Comparison of ENCODE assay signal across 16 cellular contexts in genomic region chr12:77047341-77048202, GRCh38. TPM values are rescaled to one million over a fixed set of nuclear protein-coding genes. Genes with fewer than 3 reads are reported as not detected.
DNase-seq lines count a peak whose midpoint lies in the region; ATAC-seq and TF ChIP-seq lines count a peak whose summit lies in the region.
"Had no signal": no experiment of that assay in that cellular context is flagged by ENCODE, and none has a peak within 500 bp of the region (broad histone marks: within the 10 kb centered on the region; RNA-seq: fewer than 3 reads in every experiment).

No MANE protein-coding gene starts in this region.

- no peaks in the 10 kb centered on the region for H4K20me1 ChIP-seq in OCI-LY7 (ENCODE audit: insufficient read depth, low read length)

- BruUV-seq in OCI-LY7 (replicated peaks; lab: Mats Ljungman, UMichigan), result no TSS peak

- no peaks in the 10 kb centered on the region for H3K79me2 ChIP-seq in OCI-LY7 (ENCODE audit: insufficient read depth, low read depth, low read length)

- no peaks in the 10 kb centered on the region for H3K4me1 ChIP-seq in OCI-LY7 (ENCODE audit: insufficient read depth, low read length, poor library complexity, severe bottlenecking)

- CTCF ChIA-PET in OCI-LY7 (lab: Charles Lee; ENCODE audit: unreplicated experiment), result interaction anchor here (0.9 kb wide), 1 partner anchor 12 kb away, joined by 3 read pairs; no protein-coding TSS in a partner anchor

- ATAC-seq in HG03565 (IDR thresholded peaks at IDR 0.05; ENCODE audit: unreplicated experiment), result no peak
- ATAC-seq: activated T-cell treated with anti-CD3 and anti-CD28 coated beads, Interleukin-2, amount 50 U/mL, for 72 hours; left colon; natural killer cell treated with Interleukin-12 subunit alpha and Interleukin-12 subunit beta and Interleukin-15 and Interleukin-18, amount 100 ng/mL, for 72 hours; sciatic nerve; T-cell had no signal

- no peaks in the 10 kb centered on the region for H3K9me3 ChIP-seq in OCI-LY7 (ENCODE audit: low read length)

- TF ChIP-seq CTCF in OCI-LY7 (conservative IDR thresholded peaks at IDR 0.05; ENCODE audit: low read length), result 0 out of 2 replicates have a peak, but pooled peaks have one; percentile 25
- TF ChIP-seq CTCF in epithelial cell of proximal tubule (conservative IDR thresholded peaks at IDR 0.05; ENCODE audit: low read depth, low read length), result peak; percentile 30

- peaks cover 88% of the 10 kb centered on the region for H3K36me3 ChIP-seq in OCI-LY7 (ENCODE audit: insufficient read depth, low read length)

- H3K9me2 ChIP-seq in OCI-LY7 (ENCODE audit: insufficient read depth, low read length), result no peaks in the 10 kb centered on the region

- H2AFZ ChIP-seq in OCI-LY7 (ENCODE audit: low read length), result no peak overlapping the region

- DNase-seq in ELR (ENCODE audit: low read depth) (peak; percentile 23), OCI-LY7 (ENCODE audit: low spot score) (no peak), epithelial cell of proximal tubule (ENCODE audit: low read depth) (no peak), pons (ENCODE audit: low spot score) (peak; percentile 40), NCI-H2029 treated with DMSO at 0.1 percent for 48 hours (lab: John Stamatoyannopoulos, UW) (no peak), DMS79 treated with DMSO at 0.1 percent for 48 hours (lab: John Stamatoyannopoulos, UW) (no peak)
- DNase-seq: activated CD4-positive, CD25-positive, alpha-beta regulatory T cell treated with anti-CD3 and anti-CD28 coated beads, Interleukin-2, amount 50 U/mL, for 72 hours; activated T-cell treated with anti-CD3 and anti-CD28 coated beads, Interleukin-2, amount 50 U/mL, for 72 hours; COR-L47; effector CD4-positive, alpha-beta T cell; left colon; MM.1S; T-cell had no signal

- H3K4me2 ChIP-seq in OCI-LY7 (ENCODE audit: low read length), result no peak overlapping the region

- H3K4me3 ChIP-seq in OCI-LY7 (ENCODE audit: low read depth, low read length, poor library complexity, severe bottlenecking) (no peak overlapping the region), epithelial cell of proximal tubule (ENCODE audit: low read depth, low read length) (no peak overlapping the region)

- intact Hi-C loops in OCI-LY7 (cut with micrococcal nuclease; ENCODE audit: unreplicated experiment), result loop anchor here (10.0 kb wide), 1 partner anchor 637 kb away; no protein-coding TSS in a partner anchor

- POLR2A ChIA-PET in OCI-LY7 (lab: Charles Lee), result interaction anchor here (0.6 to 1.0 kb wide), 3 partner anchors 9 to 244 kb away, joined by 3 to 4 read pairs (median 3); partner anchors contain the start of gene E2F7

- no peak overlapping the region for H3K27ac ChIP-seq in OCI-LY7 (ENCODE audit: low read depth, low read length, poor library complexity, severe bottlenecking)

RNA-seq across cellular contexts. Expression of gene E2F7, which starts 17.8 kb away (rescaled TPM):
- total RNA-seq in OCI-LY7 (2014; rRNA removed; shearing (Covaris generic)), result 19.0 and 33.4 TPM in 2 replicates
- 16.7 and 17.1 TPM in 2 replicates for total RNA-seq in OCI-LY7 (2022)
- 20.5 and 22.1 TPM in 2 replicates for total RNA-seq in epithelial cell of proximal tubule

Comparison
In these comparisons a context has a peak if more than half of its experiments do, and no peak if none do; other contexts are left out.
1. DNase-seq: peak in ELR (single experiment) and pons (single experiment); none in OCI-LY7 (single experiment), epithelial cell of proximal tubule (single experiment), NCI-H2029 treated with DMSO at 0.1 percent for 48 hours (single experiment) and DMS79 treated with DMSO at 0.1 percent for 48 hours (single experiment).